Comparison of ENCODE assay signal across 8 cellular contexts in genomic region chr1:110554871-110555801, GRCh38. TPM values are rescaled to one million over a fixed set of nuclear protein-coding genes. Genes with fewer than 3 reads are reported as not detected.
A peak's percentile ranks its signal among the peaks of the same experiment; 100 is the strongest.
DNase-seq lines count a peak whose midpoint lies in the region; ATAC-seq, FAIRE-seq and TF ChIP-seq lines count a peak whose summit lies in the region.

No MANE protein-coding gene starts in this region.

- no peaks in the 10 kb centered on the region for H3K79me2 ChIP-seq in H1 (ENCODE audit: control insufficient read depth in 1 of 2, insufficient read depth in 2 of 2, low read length in 2 of 2)

- no peak overlapping the region for H3K56ac ChIP-seq in H1 (replicated peaks; ENCODE audit: insufficient read length, low read depth, low read length)

- no peaks in the 10 kb centered on the region for H3K9me3 Mint-ChIP-seq in CD4-positive, CD25-positive, alpha-beta regulatory T cell

- CTCF ChIA-PET in H1 (lab: Charles Lee; ENCODE audit: partially characterized antibody) = interaction anchor here (0.6 to 12.7 kb wide), 26 partner anchors 8 to 531 kb away, joined by 3 to 302 read pairs (median 5); partner anchors contain the start of genes KCNA10 and KCNA2

- H3K23me2 ChIP-seq in H1 (ENCODE audit: low read depth, low read length) = peaks cover 9% of the 10 kb centered on the region; the same call in 1 of the 2 replicates

- no peaks in the 10 kb centered on the region for H3K9me3 ChIP-seq in CD4-positive, CD25-positive, alpha-beta regulatory T cell (ENCODE audit: control insufficient read depth in 2 of 2, low read length in 2 of 2)
- no peaks in the 10 kb centered on the region for H3K9me3 ChIP-seq in H1 (ENCODE audit: insufficient read depth in 2 of 2, low read depth in 1 of 2, low read length in 1 of 2)

- peak overlapping the region in 1 of 4 donors; percentile 32 for H3K4me3 Mint-ChIP-seq in CD4-positive, CD25-positive, alpha-beta regulatory T cell

- TF ChIP-seq EP300 in H1 (IDR thresholded peaks at IDR 0.05; ENCODE audit: borderline replicate concordance in 1 of 2, low read depth in 2 of 2, low read length in 2 of 2) = no peak

- no peak overlapping the region for H2BK20ac ChIP-seq in H1 (ENCODE audit: low read length)

- H2AK5ac ChIP-seq in H1 (ENCODE audit: low read depth, low read length) = no peak overlapping the region

- peak; percentile 32 to 52 for TF ChIP-seq RAD21 in H1 (IDR thresholded peaks at IDR 0.05 in 1 of 2, conservative IDR thresholded peaks at IDR 0.05 in 1 of 2; ENCODE audit: low read depth in 2 of 2, low read length in 2 of 2)

- peaks cover 20% of the 10 kb centered on the region for H3K27me3 ChIP-seq in CD4-positive, CD25-positive, alpha-beta regulatory T cell (ENCODE audit: control insufficient read depth, insufficient read depth, low read length)
- H3K27me3 ChIP-seq in H1 (replicated peaks in 1 of 4; ENCODE audit: control insufficient read depth in 3 of 4, extremely low read depth in 1 of 4, insufficient read depth in 3 of 4, low read length in 3 of 4) = peaks cover 3 to 32% (median 24%) of the 10 kb centered on the region in 4 experiments

- H3K36me3 ChIP-seq in CD4-positive, CD25-positive, alpha-beta regulatory T cell (ENCODE audit: control insufficient read depth, insufficient read depth, low read length) = no peaks in the 10 kb centered on the region
- H3K36me3 ChIP-seq in H1 (ENCODE audit: control insufficient read depth in 2 of 4, insufficient read depth in 4 of 4, low read length in 3 of 4) = no peaks in the 10 kb centered on the region

- peak overlapping the region; percentile 28; the same call in 1 of the 2 replicates for H2AFZ ChIP-seq in H1 (ENCODE audit: low read length)

- no peak overlapping the region for H3K27ac Mint-ChIP-seq in CD4-positive, CD25-positive, alpha-beta regulatory T cell

- peaks cover 3% of the 10 kb centered on the region for H3K36me3 Mint-ChIP-seq in CD4-positive, CD25-positive, alpha-beta regulatory T cell

- DNase-seq in CD4-positive, CD25-positive, alpha-beta regulatory T cell = peak; percentile 27 to 48 (median 43)
- DNase-seq in activated CD8-positive, alpha-beta memory T cell treated with anti-CD3 and anti-CD28 coated beads for 4 hours (ENCODE audit: low read depth in 2 of 2) = peak; percentile 26 to 44
- DNase-seq in H1 (ENCODE audit: low read depth in 1 of 2, low spot score in 2 of 2) (peak in 1 of 2 experiments; percentile 81), midbrain (lab: John Stamatoyannopoulos, UW) (peak; percentile 77), NCI-H187 treated with DMSO at 0.1 percent for 48 hours (lab: John Stamatoyannopoulos, UW) (no peak)
- peak; percentile 15 to 21 for DNase-seq in stimulated activated CD8-positive, alpha-beta memory T cell treated with anti-CD3 and anti-CD28 coated beads, Interleukin-4, amount 100 ng/mL, for 4 hours (ENCODE audit: low read depth in 2 of 2, low spot score in 1 of 2)

- peaks cover 60% of the 10 kb centered on the region for H3K27me3 Mint-ChIP-seq in CD4-positive, CD25-positive, alpha-beta regulatory T cell

- H3K4me1 ChIP-seq in CD4-positive, CD25-positive, alpha-beta regulatory T cell (ENCODE audit: control insufficient read depth, insufficient read depth, low read length, poor library complexity, severe bottlenecking) = peaks cover 8% of the 10 kb centered on the region
- H3K4me1 ChIP-seq in H1 (replicated peaks in 1 of 4; ENCODE audit: control insufficient read depth in 3 of 4, insufficient read depth in 4 of 4, low read length in 3 of 4) = peaks cover 0 to 8% (median under 1%) of the 10 kb centered on the region in 4 experiments; a peak in 3 of 7 replicates

- no peak overlapping the region for H3K27ac ChIP-seq in CD4-positive, CD25-positive, alpha-beta regulatory T cell (ENCODE audit: insufficient read depth, low read length, poor library complexity, severe bottlenecking)
- no peak overlapping the region for H3K27ac ChIP-seq in H1 (ENCODE audit: low read depth, low read length)

- H3K14ac ChIP-seq in H1 (ENCODE audit: insufficient read length) = no peak overlapping the region

- FAIRE-seq in H1 (lab: Jason Lieb, UNC) = no peak

- H3K9ac ChIP-seq in H1 (replicated peaks in 1 of 4; ENCODE audit: extremely low read depth in 1 of 4, low read depth in 3 of 4, low read length in 3 of 4) = no peak overlapping the region

- TF ChIP-seq CTCF in H1 (IDR thresholded peaks at IDR 0.05; ENCODE audit: control extremely low read depth in 1 of 3, insufficient read depth in 1 of 3, low read depth in 1 of 3, low read length in 3 of 3) = peak; percentile 73 to 81 (median 76)

- peak overlapping the region; percentile 64; the same call in 1 of the 2 replicates for H4K8ac ChIP-seq in H1 (ENCODE audit: extremely low read depth, insufficient read depth, low read length)

- POLR2A ChIA-PET in H1 (lab: Charles Lee; ENCODE audit: partially characterized antibody) = interaction anchor here (1.8 kb wide), 1 partner anchor 51 kb away, joined by 4 read pairs; the partner anchor contains the start of gene KCNA2

- no peak overlapping the region for H3K18ac ChIP-seq in H1 (ENCODE audit: extremely low read depth, low read length)

- peak overlapping the region; percentile 48 to 72 for H3K4me2 ChIP-seq in H1 (ENCODE audit: insufficient read depth in 1 of 2, low read depth in 2 of 2, low read length in 2 of 2)

- H4K5ac ChIP-seq in H1 (ENCODE audit: insufficient read length, low read depth, low read length) = no peak overlapping the region

- no peak overlapping the region for H4K91ac ChIP-seq in H1 (replicated peaks; ENCODE audit: insufficient read length, low read length)

- no peaks in the 10 kb centered on the region for H3K79me1 ChIP-seq in H1 (ENCODE audit: low read depth, low read length)

- 14% methylated on average over 50 of the region's 53 CpGs; no CpG with 5 or more reads in 1 of the 2 experiments for WGBS in H1 (ENCODE audit: extremely low coverage in 1 of 2, insufficient coverage in 1 of 2, insufficient read length in 1 of 2, insufficient replicate concordance in 2 of 2, low coverage in 1 of 2, low lambda C conversion rate in 2 of 2, missing lambda C conversion rate in 1 of 2), 2 experiments

- H3K4ac ChIP-seq in H1 (replicated peaks; ENCODE audit: insufficient read length, low read depth, low read length) = no peak overlapping the region

- peak; percentile 69 to 76 for ATAC-seq in CD4-positive, CD25-positive, alpha-beta regulatory T cell (ENCODE audit: low read depth in 2 of 2)
- ATAC-seq in HG03460 (IDR thresholded peaks at IDR 0.05; ENCODE audit: unreplicated experiment) (peak; percentile 54), GM21723 (IDR thresholded peaks at IDR 0.05; ENCODE audit: unreplicated experiment) (no peak)

- H2BK15ac ChIP-seq in H1 (ENCODE audit: low read length) = no peak overlapping the region

- no peak overlapping the region for H2BK120ac ChIP-seq in H1 (replicated peaks; ENCODE audit: low read depth, low read length)

- H2BK12ac ChIP-seq in H1 (ENCODE audit: low read depth, low read length) = no peak overlapping the region; the same call in 1 of the 2 replicates

- H2BK5ac ChIP-seq in H1 (ENCODE audit: low read depth, low read length) = no peak overlapping the region

- no peak overlapping the region for H3K4me3 ChIP-seq in CD4-positive, CD25-positive, alpha-beta regulatory T cell (ENCODE audit: low read depth, low read length)
- H3K4me3 ChIP-seq in H1 (ENCODE audit: extremely low read depth in 1 of 4, insufficient read depth in 2 of 4, low read depth in 3 of 4, low read length in 4 of 4) = peak overlapping the region; percentile 37 to 57 (median 44)

- H3K4me1 Mint-ChIP-seq in CD4-positive, CD25-positive, alpha-beta regulatory T cell = no peaks in the 10 kb centered on the region

- H4K20me1 ChIP-seq in H1 (replicated peaks in 1 of 2; ENCODE audit: control insufficient read depth in 1 of 2, insufficient read depth in 2 of 2, low read length in 2 of 2) = peaks cover 0 to 2% of the 10 kb centered on the region in 2 experiments

- no peak for TF ChIP-seq POLR2A in H1 (IDR thresholded peaks at IDR 0.05; ENCODE audit: control extremely low read depth in 1 of 2, low read depth in 2 of 2, low read length in 2 of 2)

- H3K23ac ChIP-seq in H1 (ENCODE audit: insufficient read length) = no peak overlapping the region

TF ChIP-seq in H1, 55 proteins besides CTCF, POLR2A, EP300 and RAD21 (continues in another document):
- TF ChIP-seq BACH1 (IDR thresholded peaks at IDR 0.05; ENCODE audit: low read length) (peak; percentile 81), KDM4A (IDR thresholded peaks at IDR 0.05; ENCODE audit: low read depth, low read length, severe bottlenecking) (peak; percentile 96), E2F6 (IDR thresholded peaks at IDR 0.05) (no peak), HDAC2 (IDR thresholded peaks at IDR 0.05; ENCODE audit: borderline replicate concordance in 1 of 2, low read depth in 2 of 2, low read length in 2 of 2) (peak in 1 of 2 experiments; percentile 88; a peak in 1 of 4 replicates)

RNA-seq across cellular contexts. Expression of gene KCNA10, which starts 36.2 kb away (rescaled TPM):
- not detected for total RNA-seq in CD4-positive, CD25-positive, alpha-beta regulatory T cell
- not detected for polyA plus RNA-seq in CD4-positive, CD25-positive, alpha-beta regulatory T cell
- total RNA-seq in H1 (2021; fragmentation: NEBNext Ultra II Directional; extraction: Animal tissue kit (Norgen Biotek cat#: 25700)) = not detected in 2 replicates
- not detected in 2 replicates for polyA plus RNA-seq in H1 (2011; rRNA removed)
- not detected for polyA plus RNA-seq in H1 (2011; cell fraction: cytosol; rRNA removed)
- polyA plus RNA-seq in H1 (2011; cell fraction: nucleus; rRNA removed) = not detected
- polyA plus RNA-seq in H1 (2012, experiment 1 of 2) = not detected in 4 replicates
- polyA plus RNA-seq in H1 (2012, experiment 2 of 2) = not detected
- not detected for polyA plus RNA-seq in H1 (2013, experiment 1 of 2)
- polyA plus RNA-seq in H1 (2013, experiment 2 of 2) = not detected
- polyA minus RNA-seq in H1 (2011; rRNA and poly(A)+ RNA removed) = not detected in 2 replicates
- not detected for polyA minus RNA-seq in H1 (2011; cell fraction: cytosol; rRNA and poly(A)+ RNA removed)
- not detected for polyA minus RNA-seq in H1 (2011; cell fraction: nucleus; rRNA and poly(A)+ RNA removed)

RNA-seq across cellular contexts. Expression of gene KCNA2, which starts 51.0 kb away (rescaled TPM):
- 5.8 TPM for total RNA-seq in CD4-positive, CD25-positive, alpha-beta regulatory T cell
- 1 to 10 TPM in 1 of 4 donors, under 1 TPM in 3; 0.50 to 1.5 (median 0.62) TPM for polyA plus RNA-seq in CD4-positive, CD25-positive, alpha-beta regulatory T cell
- 0.75 and 0.78 TPM in 2 replicates for total RNA-seq in H1 (2021; fragmentation: NEBNext Ultra II Directional; extraction: Animal tissue kit (Norgen Biotek cat#: 25700))
- polyA plus RNA-seq in H1 (2011; rRNA removed) = 0.24 and 0.26 TPM in 2 replicates
- 0.30 TPM for polyA plus RNA-seq in H1 (2011; cell fraction: cytosol; rRNA removed)
- polyA plus RNA-seq in H1 (2011; cell fraction: nucleus; rRNA removed) = 0.51 TPM
- 0.18 to 0.52 TPM (median 0.27 TPM) in 4 replicates for polyA plus RNA-seq in H1 (2012, experiment 1 of 2)
- 0.05 TPM for polyA plus RNA-seq in H1 (2012, experiment 2 of 2)
- 0.28 TPM for polyA plus RNA-seq in H1 (2013, experiment 1 of 2)
- 0.18 TPM for polyA plus RNA-seq in H1 (2013, experiment 2 of 2)
- polyA minus RNA-seq in H1 (2011; rRNA and poly(A)+ RNA removed) = 0.93 and 1.3 TPM in 2 replicates
- polyA minus RNA-seq in H1 (2011; cell fraction: cytosol; rRNA and poly(A)+ RNA removed) = not detected
- polyA minus RNA-seq in H1 (2011; cell fraction: nucleus; rRNA and poly(A)+ RNA removed) = 2.7 TPM
